In genomic region chr3:52483577-52484495, GRCh38 we compare ENCODE assay signal across 11 cellular contexts. TPM values are rescaled to one million over a fixed set of nuclear protein-coding genes. Genes with fewer than 3 reads are reported as not detected.
DNase-seq lines count a peak whose midpoint lies in the region; ATAC-seq and TF ChIP-seq lines count a peak whose summit lies in the region.
"Had no signal": no experiment of that assay in that cellular context is flagged by ENCODE, and none has a peak within 500 bp of the region (broad histone marks: within the 10 kb centered on the region; RNA-seq: fewer than 3 reads in every experiment).

No MANE protein-coding gene starts in this region.

- peaks cover 17% of the 10 kb centered on the region for H3K4me1 ChIP-seq in fibroblast of lung (ENCODE audit: control insufficient read depth, extremely low read depth, insufficient read depth, low read length)

- H2AFZ ChIP-seq in fibroblast of lung (ENCODE audit: low read length), result no peak overlapping the region

- H3K9me3 Mint-ChIP-seq in nephron, result no peaks in the 10 kb centered on the region
- H3K9me3 Mint-ChIP-seq: natural killer cell had no signal

- H3K79me2 ChIP-seq in fibroblast of lung (ENCODE audit: control insufficient read depth, insufficient read depth, low read length), result no peaks in the 10 kb centered on the region

- no peaks in the 10 kb centered on the region for H4K20me1 ChIP-seq in fibroblast of lung (ENCODE audit: control insufficient read depth, extremely low read depth, insufficient read depth, low read length)

- H3K9me3 ChIP-seq in AG04450 (ENCODE audit: control insufficient read depth, insufficient read depth, low read length) (no peaks in the 10 kb centered on the region; the same call in 1 of the 2 replicates), fibroblast of lung (ENCODE audit: control insufficient read depth, insufficient read depth, low read depth, low read length) (no peaks in the 10 kb centered on the region)

- POLR2A ChIA-PET in AG04450 (lab: Yijun Ruan, JAX), result no interaction called here

- peaks cover 27% of the 10 kb centered on the region for H3K4me1 Mint-ChIP-seq in nephron

- peaks cover 48% of the 10 kb centered on the region for H3K36me3 Mint-ChIP-seq in nephron (ENCODE audit: low read depth)
- H3K36me3 Mint-ChIP-seq: natural killer cell had no signal

- H3K36me3 ChIP-seq in fibroblast of lung (ENCODE audit: control insufficient read depth, insufficient read depth, low read length), result peaks cover 53% of the 10 kb centered on the region

- H3K27me3 Mint-ChIP-seq in nephron (ENCODE audit: low read depth), result no peaks in the 10 kb centered on the region

- TF ChIP-seq CTCF in AG04450 (IDR thresholded peaks at IDR 0.05; ENCODE audit: low read depth, low read length) (no peak), fibroblast of lung (conservative IDR thresholded peaks at IDR 0.05 in 1 of 2, IDR thresholded peaks at IDR 0.05 in 1 of 2; ENCODE audit: low read depth in 1 of 2, low read length in 2 of 2) (no peak), nephron (IDR thresholded peaks at IDR 0.05; ENCODE audit: unreplicated experiment in 3 of 3) (no peak)

- H3K27ac Mint-ChIP-seq in nephron, result peak overlapping the region; percentile 88 to 94 (median 91)

- no peaks in the 10 kb centered on the region for H3K27me3 ChIP-seq in AG04450 (ENCODE audit: control insufficient read depth, insufficient read depth, low read length)
- H3K27me3 ChIP-seq in fibroblast of lung (ENCODE audit: control insufficient read depth, insufficient read depth, low read length), result no peaks in the 10 kb centered on the region

- peak; percentile 71 for ATAC-seq in SK-N-SH treated with all-trans-retinoic acid at 6 μM for 48 hours
- ATAC-seq in GM19351 (IDR thresholded peaks at IDR 0.05; ENCODE audit: unreplicated experiment), result no peak
- ATAC-seq in GM19455 (IDR thresholded peaks at IDR 0.05; ENCODE audit: unreplicated experiment), result no peak

- H3K4me2 ChIP-seq in fibroblast of lung (ENCODE audit: extremely low read depth, insufficient read depth, low read length), result peak overlapping the region; percentile 51

- DNase-seq in AG04450 (ENCODE audit: low read depth, low spot score), result peak; percentile 41
- peak; percentile 67 to 84 for DNase-seq in fibroblast of lung (ENCODE audit: low read depth in 2 of 2)
- no peak for DNase-seq in DMS153 (lab: John Stamatoyannopoulos, UW)
- DNase-seq in NCI-H774 (lab: John Stamatoyannopoulos, UW), result no peak
- DNase-seq: activated CD4-positive, CD25-positive, alpha-beta regulatory T cell treated with anti-CD3 and anti-CD28 coated beads, Interleukin-2, amount 50 U/mL, for 72 hours; activated naive CD4-positive, alpha-beta T cell treated with anti-CD3 and anti-CD28 coated beads, Interleukin-2, amount 50 U/mL, for 16 hours; natural killer cell had no signal

- CTCF ChIA-PET in AG04450 (lab: Charles Lee), result no interaction called here

- H3K27ac ChIP-seq in AG04450 (ENCODE audit: low read depth, low read length) (peak overlapping the region; percentile 57), fibroblast of lung (ENCODE audit: insufficient read depth, low read length) (peak overlapping the region; percentile 61)

- H3K4me3 Mint-ChIP-seq in nephron, result no peak overlapping the region
- H3K4me3 Mint-ChIP-seq: natural killer cell had no signal

- H3K4me3 ChIP-seq in AG04450 (ENCODE audit: low read depth, low read length) (no peak overlapping the region), fibroblast of lung (replicated peaks in 1 of 4; ENCODE audit: control extremely low read depth in 1 of 4, insufficient read depth in 1 of 4, low read depth in 3 of 4, low read length in 4 of 4) (no peak overlapping the region)

- H3K9ac ChIP-seq in fibroblast of lung (ENCODE audit: insufficient read depth, low read length), result no peak overlapping the region

TF ChIP-seq in SK-N-SH treated with all-trans-retinoic acid at 6 μM for 48 hours, 23 proteins besides CTCF, POLR2A, EP300 and RAD21 (continues in another document):
- no peak for TF ChIP-seq PATZ1 (CRISPR knock-in tag; IDR thresholded peaks at IDR 0.05; ENCODE audit: borderline replicate concordance)
- no peak for TF ChIP-seq TSHZ2 (CRISPR knock-in tag; IDR thresholded peaks at IDR 0.05)
- TF ChIP-seq ZFP30 (CRISPR knock-in tag; IDR thresholded peaks at IDR 0.05), result no peak
- no peak for TF ChIP-seq GLIS3 (CRISPR knock-in tag; IDR thresholded peaks at IDR 0.05)
- TF ChIP-seq TCF4 (CRISPR knock-in tag; IDR thresholded peaks at IDR 0.05; ENCODE audit: borderline replicate concordance), result no peak
- no peak for TF ChIP-seq ZNF70 (CRISPR knock-in tag; IDR thresholded peaks at IDR 0.05)
- TF ChIP-seq ARNTL (CRISPR knock-in tag; IDR thresholded peaks at IDR 0.05; ENCODE audit: borderline replicate concordance, low read depth), result no peak
- no peak for TF ChIP-seq ZC3H10 (CRISPR knock-in tag; IDR thresholded peaks at IDR 0.05)
- no peak for TF ChIP-seq ISL1 (CRISPR knock-in tag; IDR thresholded peaks at IDR 0.05)

RNA-seq across cellular contexts. Expression of gene STAB1, which starts 11.3 kb away (rescaled TPM):
- polyA plus RNA-seq in AG04450 (2011; rRNA removed), result 0.02 TPM in 1 of 2 replicates, not detected in the other
- 0.09 TPM in 1 of 2 replicates, not detected in the other for polyA minus RNA-seq in AG04450 (2011; rRNA and poly(A)+ RNA removed)
- under 0.01 TPM in 2 replicates for total RNA-seq in fibroblast of lung
- polyA plus RNA-seq in fibroblast of lung, result 0.03 and 0.09 TPM in 2 replicates
- polyA plus RNA-seq in fibroblast of lung (2012), result 0.01 and 0.07 TPM in 2 replicates
- polyA minus RNA-seq in fibroblast of lung (ENCODE audit: low replicate concordance), result 0.33 TPM in 1 of 2 replicates, not detected in the other

RNA-seq across cellular contexts. Expression of gene NISCH, which starts 28.4 kb away (rescaled TPM):
- polyA plus RNA-seq in AG04450 (2011; rRNA removed) (71.0 and 73.0 TPM in 2 replicates), fibroblast of lung (30.8 and 31.1 TPM in 2 replicates)
- 104 and 115 TPM in 2 replicates for polyA minus RNA-seq in AG04450 (2011; rRNA and poly(A)+ RNA removed)
- 51.4 and 69.9 TPM in 2 replicates for total RNA-seq in fibroblast of lung
- 29.8 and 33.1 TPM in 2 replicates for polyA plus RNA-seq in fibroblast of lung (2012)
- polyA minus RNA-seq in fibroblast of lung (ENCODE audit: low replicate concordance), result 96.5 and 108 TPM in 2 replicates

RNA-seq across cellular contexts. Expression of gene TNNC1, which starts 30.0 kb away (rescaled TPM):
- polyA plus RNA-seq in AG04450 (2011; rRNA removed) (1.7 and 1.9 TPM in 2 replicates), fibroblast of lung (0.69 and 0.89 TPM in 2 replicates)
- polyA minus RNA-seq in AG04450 (2011; rRNA and poly(A)+ RNA removed), result 1.4 and 2.0 TPM in 2 replicates
- total RNA-seq in fibroblast of lung, result 0.33 and 0.51 TPM in 2 replicates
- polyA plus RNA-seq in fibroblast of lung (2012), result 0.70 and 1.3 TPM in 2 replicates
- polyA minus RNA-seq in fibroblast of lung (ENCODE audit: low replicate concordance), result not detected in 2 replicates

RNA-seq across cellular contexts. Expression of gene SEMA3G, which starts 38.9 kb away (rescaled TPM):
- polyA plus RNA-seq in AG04450 (2011; rRNA removed) (0.02 TPM in 1 of 2 replicates, not detected in the other), fibroblast of lung (0.02 TPM in 1 of 2 replicates, not detected in the other)
- polyA minus RNA-seq in AG04450 (2011; rRNA and poly(A)+ RNA removed), result 0.28 TPM in 1 of 2 replicates, not detected in the other
- under 0.01 and 0.17 TPM in 2 replicates for total RNA-seq in fibroblast of lung
- 0.10 TPM in 1 of 2 replicates, not detected in the other for polyA plus RNA-seq in fibroblast of lung (2012)
- not detected in 2 replicates for polyA minus RNA-seq in fibroblast of lung (ENCODE audit: low replicate concordance)

RNA-seq across cellular contexts. Expression of gene NT5DC2, which starts 49.8 kb away (rescaled TPM):
- polyA plus RNA-seq in AG04450 (2011; rRNA removed) (97.9 and 154 TPM in 2 replicates), fibroblast of lung (61.5 and 83.6 TPM in 2 replicates)
- 130 and 174 TPM in 2 replicates for polyA minus RNA-seq in AG04450 (2011; rRNA and poly(A)+ RNA removed)
- total RNA-seq in fibroblast of lung, result 18.0 and 20.3 TPM in 2 replicates
- 96.2 and 142 TPM in 2 replicates for polyA plus RNA-seq in fibroblast of lung (2012)
- 481 and 521 TPM in 2 replicates for polyA minus RNA-seq in fibroblast of lung (ENCODE audit: low replicate concordance)

Comparison
In these comparisons a context has a peak if more than half of its experiments do, and no peak if none do; other contexts are left out.
1. DNase-seq: peak in AG04450 (single experiment) and fibroblast of lung (2 of 2); none in DMS153 (single experiment) and NCI-H774 (single experiment).